In the genomic region with DNA sequence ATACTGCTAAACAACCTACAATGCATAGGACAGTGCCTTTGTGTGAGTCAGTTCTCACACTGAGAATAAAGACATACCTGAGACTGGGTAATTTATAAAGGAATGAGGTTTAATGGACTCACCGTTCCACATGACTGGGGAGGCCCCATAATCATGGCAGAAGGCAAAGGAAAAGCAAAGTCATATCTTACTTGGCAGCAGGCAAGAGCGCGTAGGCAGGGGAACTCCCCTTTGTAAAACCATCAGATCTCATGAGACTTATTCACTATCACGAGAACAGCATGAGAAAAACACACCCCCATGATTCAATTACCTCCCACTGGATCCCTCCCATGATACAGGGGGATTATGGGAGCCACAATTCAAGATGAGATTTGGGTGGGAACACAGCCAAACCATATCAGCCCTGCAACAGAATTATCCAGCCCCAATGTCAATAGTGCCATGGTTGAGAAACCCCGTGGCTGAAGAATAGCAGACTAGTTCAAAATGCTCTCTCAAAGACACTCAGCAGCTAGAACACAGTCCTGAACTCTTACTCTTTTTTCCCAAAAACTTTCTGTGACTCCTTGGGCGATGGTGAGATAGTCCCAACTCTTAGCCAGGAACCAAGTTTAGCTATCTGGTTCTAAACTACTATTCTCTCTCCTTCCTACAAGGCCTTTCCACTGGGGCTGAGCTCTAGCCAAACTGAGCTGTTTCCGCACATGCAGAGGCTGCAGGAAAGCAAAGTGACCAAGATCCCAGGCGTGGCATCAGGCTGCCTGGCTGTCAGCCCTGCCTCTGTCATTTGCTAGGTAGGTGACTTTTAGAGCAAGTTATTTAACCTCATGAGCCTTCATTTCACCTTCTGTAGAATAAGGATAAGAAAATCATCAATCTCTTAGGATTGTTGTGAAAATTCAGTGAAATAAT, we compare ENCODE assay signal across 12 cellular contexts. TPM values are rescaled to one million over a fixed set of nuclear protein-coding genes. Genes with fewer than 3 reads are reported as not detected.
DNase-seq lines count a peak whose midpoint lies in the region; ATAC-seq, FAIRE-seq and TF ChIP-seq lines count a peak whose summit lies in the region.
"Had no signal": no experiment of that assay in that cellular context is flagged by ENCODE, and none has a peak within 500 bp of the region (broad histone marks: within the 10 kb centered on the region; RNA-seq: fewer than 3 reads in every experiment).

No MANE protein-coding gene starts in this region.

- in situ Hi-C loops in GM12878 (cut with MboI), result no loop called here

- H3K4me1 ChIP-seq in GM12878 (ENCODE audit: control insufficient read depth, insufficient read depth, low read length) (no peaks in the 10 kb centered on the region; the same call in 1 of the 2 replicates), gastroesophageal sphincter (no peaks in the 10 kb centered on the region)

- no peaks in the 10 kb centered on the region for H4K20me1 ChIP-seq in GM12878 (ENCODE audit: control insufficient read depth, insufficient read depth)

- TF ChIP-seq EP300 in GM12878 (IDR thresholded peaks at IDR 0.05; ENCODE audit: borderline replicate concordance in 1 of 2, control insufficient read depth in 1 of 2, low read depth in 2 of 2, low read length in 2 of 2) (no peak), gastroesophageal sphincter (IDR thresholded peaks at IDR 0.05) (no peak)

- FAIRE-seq in GM12878 (lab: Jason Lieb, UNC), result no peak
- FAIRE-seq: HepG2 had no signal

- H3K27ac ChIP-seq in GM12878 (ENCODE audit: control insufficient read depth, insufficient read depth) (no peak overlapping the region), gastroesophageal sphincter (no peak overlapping the region), substantia nigra (ENCODE audit: low read depth, low read length, poor library complexity, severe bottlenecking) (no peak overlapping the region)

- H3K27me3 ChIP-seq in GM12878 (replicated peaks in 1 of 2; ENCODE audit: control insufficient read depth in 2 of 2, insufficient read depth in 2 of 2, low read length in 1 of 2), result peaks cover 0 to 2% of the 10 kb centered on the region in 2 experiments; a peak in 2 of 4 replicates
- peaks cover 10% of the 10 kb centered on the region for H3K27me3 ChIP-seq in gastroesophageal sphincter

- no peaks in the 10 kb centered on the region for H3K79me2 ChIP-seq in GM12878 (ENCODE audit: control insufficient read depth, insufficient read depth, low read length)

- no peak overlapping the region for H3K9ac ChIP-seq in GM12878 (ENCODE audit: control insufficient read depth, insufficient read depth, low read length)

- CTCF ChIA-PET in GM12878 (lab: Yijun Ruan, JAX), result interaction anchor here (0.8 to 1.0 kb wide), 2 partner anchors 12 to 49 kb away, joined by 3 read pairs; no protein-coding TSS in a partner anchor

- H3K4me2 ChIP-seq in GM12878 (ENCODE audit: control insufficient read depth, insufficient read depth), result 0 out of 2 replicates have a peak overlapping the region, but pooled peaks have one; percentile 30

- SMC1A ChIA-PET in GM12878 (lab: Charles Lee; ENCODE audit: uncharacterized antibody, unreplicated experiment), result interaction anchor here (1.7 kb wide), 1 partner anchor 44 kb away, joined by 3 read pairs; no protein-coding TSS in a partner anchor

- no TSS peak for BruUV-seq in GM12878 (replicated peaks; lab: Mats Ljungman, UMichigan)

- 12% methylated on average over 8 of the region's 8 CpGs for WGBS in GM12878 (ENCODE audit: insufficient coverage, insufficient replicate concordance, low lambda C conversion rate, missing lambda C conversion rate)
- 64 to 72% methylated on average over 6 to 8 of the region's 8 CpGs for WGBS in gastroesophageal sphincter (ENCODE audit: low coverage in 1 of 2), 2 donors

- TF ChIP-seq POLR2A in GM12878 (IDR thresholded peaks at IDR 0.05; ENCODE audit: low read depth, low read length) (no peak), gastroesophageal sphincter (IDR thresholded peaks at IDR 0.05) (no peak)

- H3K36me3 ChIP-seq in GM12878 (ENCODE audit: control insufficient read depth in 2 of 2, insufficient read depth in 2 of 2, low read length in 1 of 2) (no peaks in the 10 kb centered on the region), gastroesophageal sphincter (no peaks in the 10 kb centered on the region)

- no peaks in the 10 kb centered on the region; the same call in 2 of the 3 replicates for H3K9me3 ChIP-seq in GM12878 (replicated peaks; ENCODE audit: control insufficient read depth, insufficient read depth, low read length)
- H3K9me3 ChIP-seq in gastroesophageal sphincter, result no peaks in the 10 kb centered on the region

- ATAC-seq in GM18870 (IDR thresholded peaks at IDR 0.05; ENCODE audit: unreplicated experiment) (peak; percentile 81), HG02610 (IDR thresholded peaks at IDR 0.05; ENCODE audit: unreplicated experiment) (peak; percentile 66), GM12878 (peak; percentile 88), gastroesophageal sphincter (no peak), HG02623 (IDR thresholded peaks at IDR 0.05; ENCODE audit: unreplicated experiment) (no peak)
- ATAC-seq: HepG2 had no signal

- H2AFZ ChIP-seq in GM12878 (ENCODE audit: control insufficient read depth, low read depth, low read length), result peak overlapping the region; percentile 35

- DNase-seq in GM12878 (ENCODE audit: low read depth, low spot score), result peak; percentile 35
- DNase-seq in renal cortical epithelial cell (ENCODE audit: low read depth), result peak; percentile 96
- DNase-seq in HT-29 (ENCODE audit: low spot score), result no peak
- DNase-seq in substantia nigra (lab: John Stamatoyannopoulos, UW), result no peak
- DNase-seq: activated CD4-positive, CD25-positive, alpha-beta regulatory T cell; NCI-H510A treated with DMSO at 0.1 percent for 48 hours; occipital lobe had no signal

- RAD21 ChIA-PET in GM12878 (lab: Charles Lee; ENCODE audit: unreplicated experiment), result interaction anchor here (0.8 to 0.9 kb wide), 2 partner anchors 34 to 83 kb away, joined by 3 read pairs; no protein-coding TSS in a partner anchor

- intact Hi-C loops in GM12878 (cut with micrococcal nuclease; ENCODE audit: unreplicated experiment), result no loop called here

- POLR2A ChIA-PET in GM12878 (lab: Charles Lee), result no interaction called here

- TF ChIP-seq CTCF in GM12878 (IDR thresholded peaks at IDR 0.05 in 2 of 3, conservative IDR thresholded peaks at IDR 0.05 in 1 of 3; ENCODE audit: control insufficient read depth in 2 of 3, extremely low read depth in 1 of 3, insufficient read depth in 1 of 3, low read depth in 3 of 3, low read length in 3 of 3) (no peak), gastroesophageal sphincter (IDR thresholded peaks at IDR 0.05) (no peak)

- H3K4me3 ChIP-seq in GM12878 (no peak overlapping the region), gastroesophageal sphincter (no peak overlapping the region)

- no peak for TF ChIP-seq RAD21 in GM12878 (IDR thresholded peaks at IDR 0.05; ENCODE audit: insufficient read depth, low read depth, low read length)

TF ChIP-seq in GM12878, 131 proteins besides CTCF, POLR2A, EP300 and RAD21 (continues in another document):
- TF ChIP-seq SREBF2 (IDR thresholded peaks at IDR 0.05; ENCODE audit: low read length) (no peak), SP1 (IDR thresholded peaks at IDR 0.05; ENCODE audit: low read depth, low read length) (no peak), DPF2 (IDR thresholded peaks at IDR 0.05) (0 out of 2 replicates have a peak, but pooled peaks have one; percentile 50), FOXK2 (IDR thresholded peaks at IDR 0.05) (no peak), TBL1XR1 (IDR thresholded peaks at IDR 0.05; ENCODE audit: low read depth, low read length) (no peak), MAX (IDR thresholded peaks at IDR 0.05; ENCODE audit: low read depth, low read length) (no peak)

RNA-seq across cellular contexts. Expression of gene FAT2, which starts 21.7 kb away (rescaled TPM):
- 0.25 and 0.39 TPM in 2 replicates for total RNA-seq in GM12878 (2013; cell fraction: nucleolus; rRNA removed)
- total RNA-seq in GM12878 (2014; rRNA removed) (0.06 TPM in 1 of 2 replicates, not detected in the other), GM12878 (2014; rRNA removed; fragmentation: Illumina TruSeq; extraction: Trizol) (not detected in 2 replicates), GM12878 (2021) (0.03 TPM in 2 replicates), renal cortical epithelial cell (0.17 and 0.89 TPM in 2 replicates), gastroesophageal sphincter (1 to 10 TPM in 1 of 4 donors, under 1 TPM in 2, not detected in 1; 0.13 to 5.6 (median 0.62) TPM)
- polyA plus RNA-seq in GM12878 (2011; ENCODE audit: low read depth), result 0.05 TPM
- polyA plus RNA-seq in GM12878 (2011; rRNA removed) (0.03 and 0.04 TPM in 2 replicates), GM12878 (2014; fragmentation: Illumina TruSeq; extraction: Trizol) (0.01 and 0.02 TPM in 2 replicates), GM12878 (2014; fragmentation: Nextera tagmentation; extraction: Ambion mirVana) (not detected), GM12878 (2014; rRNA removed) (0.01 TPM in 1 of 2 replicates, not detected in the other), GM12878 (2016; fragmentation: Nextera tagmentation; extraction: Ambion mirVana) (under 1 TPM; 0.01 to 0.03 TPM)
- 0.03 TPM in 2 replicates for polyA plus RNA-seq in GM12878 (2011; cell fraction: cytosol; rRNA removed)
- polyA plus RNA-seq in GM12878 (2011; cell fraction: nucleus; rRNA removed), result 0.04 and 0.10 TPM in 2 replicates
- polyA plus RNA-seq in GM12878 (2012), result 0.05 and 0.10 TPM in 2 replicates
- polyA minus RNA-seq in GM12878 (2011; rRNA and poly(A)+ RNA removed), result 0.07 and 0.15 TPM in 2 replicates
- polyA minus RNA-seq in GM12878 (2011; cell fraction: cytosol; rRNA and poly(A)+ RNA removed), result not detected in 2 replicates
- 0.10 and 0.12 TPM in 2 replicates for polyA minus RNA-seq in GM12878 (2011; cell fraction: nucleus; rRNA and poly(A)+ RNA removed)
- not detected in 2 replicates for total RNA-seq in HT-29 (2014; rRNA removed; shearing (Covaris generic))
- total RNA-seq: HepG2 had no signal
- polyA plus RNA-seq: HepG2 had no signal

Comparison
In these comparisons a context has a peak if more than half of its experiments do, and no peak if none do; other contexts are left out.
1. ATAC-seq: peak in GM18870 (single experiment), HG02610 (single experiment) and GM12878 (single experiment); none in gastroesophageal sphincter (single experiment) and HG02623 (single experiment).
2. DNase-seq: peak in GM12878 (single experiment) and renal cortical epithelial cell (single experiment); none in HT-29 (single experiment) and substantia nigra (0 of 49).